ENCODE assay signal across 10 cellular contexts in the genomic region with DNA sequence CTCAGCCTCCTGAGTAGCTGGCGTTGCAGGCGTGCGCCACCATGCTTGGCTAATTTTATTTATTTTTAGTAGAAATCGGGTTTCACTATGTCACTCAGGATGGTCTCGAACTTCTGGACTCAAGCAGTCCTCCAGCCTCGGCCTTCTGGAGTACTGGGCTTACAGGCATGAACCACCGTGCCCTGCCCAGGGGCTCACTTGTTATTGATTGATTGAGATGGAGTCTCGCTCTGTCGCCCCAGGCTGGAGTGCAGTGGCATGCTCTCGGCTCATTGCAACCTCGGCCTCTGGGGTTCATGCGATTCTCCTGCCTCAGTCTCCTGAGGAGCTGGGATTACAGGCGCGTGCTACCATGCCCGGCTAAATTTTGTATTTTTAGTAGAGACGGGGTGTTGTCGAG. TPM values are rescaled to one million over a fixed set of nuclear protein-coding genes. Genes with fewer than 3 reads are reported as not detected.
DNase-seq lines count a peak whose midpoint lies in the region; ATAC-seq, FAIRE-seq and TF ChIP-seq lines count a peak whose summit lies in the region.
"Had no signal": no experiment of that assay in that cellular context is flagged by ENCODE, and none has a peak within 500 bp of the region (broad histone marks: within the 10 kb centered on the region; RNA-seq: fewer than 3 reads in every experiment).

No MANE protein-coding gene starts in this region.

- H3K9me3 Mint-ChIP-seq in activated T-cell treated with anti-CD3 and anti-CD28 coated beads, Interleukin-2, amount 50 U/mL, for 4 hours = no peaks in the 10 kb centered on the region
- no peaks in the 10 kb centered on the region for H3K9me3 Mint-ChIP-seq in activated naive CD8-positive, alpha-beta T cell (ENCODE audit: low read depth)

- no peaks in the 10 kb centered on the region for H3K9me1 ChIP-seq in keratinocyte (ENCODE audit: control insufficient read depth, extremely low read depth, insufficient read depth, low read length)

- DNase-seq in activated T-cell treated with anti-CD3 and anti-CD28 coated beads, Interleukin-2, amount 50 U/mL, for 4 hours = no peak
- DNase-seq in activated T-cell treated with anti-CD3 and anti-CD28 coated beads for 4 hours = no peak
- DNase-seq in keratinocyte (ENCODE audit: low read depth, low spot score) = no peak
- no peak for DNase-seq in stimulated activated CD4-positive, alpha-beta T cell treated with anti-CD3 and anti-CD28 coated beads, Interleukin-4, amount 100 ng/mL, for 4 hours
- DNase-seq in NCI-H345 (lab: John Stamatoyannopoulos, UW) = no peak
- DNase-seq in globus pallidus (ENCODE audit: low spot score) = no peak
- DNase-seq: COR-L47 had no signal

- peak overlapping the region; percentile 97 for H3K4me3 Mint-ChIP-seq in activated T-cell treated with anti-CD3 and anti-CD28 coated beads, Interleukin-2, amount 50 U/mL, for 4 hours
- peak overlapping the region; percentile 97 for H3K4me3 Mint-ChIP-seq in activated naive CD8-positive, alpha-beta T cell

- H3K4me1 ChIP-seq in keratinocyte (ENCODE audit: control insufficient read depth, extremely low read depth, insufficient read depth, low read length) (peaks cover 20% of the 10 kb centered on the region), thymus (ENCODE audit: control insufficient read depth, insufficient read depth, low read length) (peaks cover 29% of the 10 kb centered on the region)

- WGBS in thymus = 98% methylated on average over 17 of the region's 17 CpGs

- peaks cover 72% of the 10 kb centered on the region for H3K79me2 ChIP-seq in keratinocyte (ENCODE audit: control insufficient read depth, insufficient read depth, low read length)

- no peaks in the 10 kb centered on the region for H3K27me3 ChIP-seq in keratinocyte (ENCODE audit: control insufficient read depth, extremely low read depth, insufficient read depth, low read length)
- no peaks in the 10 kb centered on the region for H3K27me3 ChIP-seq in thymus (ENCODE audit: control insufficient read depth, insufficient read depth)
- H3K27me3 ChIP-seq: pancreas had no signal

- H3K27ac Mint-ChIP-seq in activated naive CD8-positive, alpha-beta T cell = no peak overlapping the region

- no peak for ATAC-seq in activated T-cell treated with anti-CD3 and anti-CD28 coated beads, Interleukin-2, amount 50 U/mL, for 4 hours
- ATAC-seq: pancreas had no signal

- H3K4me1 Mint-ChIP-seq in activated T-cell treated with anti-CD3 and anti-CD28 coated beads, Interleukin-2, amount 50 U/mL, for 4 hours (ENCODE audit: low read depth) = peaks cover 57% of the 10 kb centered on the region
- H3K4me1 Mint-ChIP-seq in activated naive CD8-positive, alpha-beta T cell (ENCODE audit: low read depth) = peaks cover 64% of the 10 kb centered on the region

- no peak for TF ChIP-seq CTCF in keratinocyte (optimal IDR thresholded peaks at IDR 0.05 in 1 of 3, IDR thresholded peaks at IDR 0.05 in 1 of 3, conservative IDR thresholded peaks at IDR 0.05 in 1 of 3; ENCODE audit: extremely low read depth in 1 of 3, insufficient read depth in 2 of 3, low read length in 3 of 3)

- H3K9ac ChIP-seq in keratinocyte (ENCODE audit: control insufficient read depth, extremely low read depth, insufficient read depth, low read length) = peak overlapping the region; percentile 99

- H3K27ac ChIP-seq in keratinocyte (ENCODE audit: control insufficient read depth, insufficient read depth, low read length) = no peak overlapping the region
- no peak overlapping the region for H3K27ac ChIP-seq in thymus (ENCODE audit: low read depth)

- peaks cover 0 to 8% of the 10 kb centered on the region in 2 experiments for H3K36me3 ChIP-seq in keratinocyte (ENCODE audit: control insufficient read depth in 2 of 2, extremely low read depth in 1 of 2, insufficient read depth in 2 of 2, low read length in 2 of 2)
- H3K36me3 ChIP-seq in thymus (ENCODE audit: control insufficient read depth, insufficient read depth) = no peaks in the 10 kb centered on the region
- H3K36me3 ChIP-seq: pancreas had no signal

- H3K4me2 ChIP-seq in keratinocyte (ENCODE audit: control insufficient read depth, extremely low read depth, insufficient read depth, low read depth, low read length) = peak overlapping the region; percentile 89

- H3K9me3 ChIP-seq in keratinocyte (ENCODE audit: control insufficient read depth, low read depth, low read length) (no peaks in the 10 kb centered on the region), thymus (ENCODE audit: control insufficient read depth) (no peaks in the 10 kb centered on the region)
- H3K9me3 ChIP-seq: pancreas had no signal

- H3K36me3 Mint-ChIP-seq in activated T-cell treated with anti-CD3 and anti-CD28 coated beads, Interleukin-2, amount 50 U/mL, for 4 hours (ENCODE audit: insufficient read depth) = peaks cover 17% of the 10 kb centered on the region
- peaks cover 6% of the 10 kb centered on the region for H3K36me3 Mint-ChIP-seq in activated naive CD8-positive, alpha-beta T cell

- dilution Hi-C loops in keratinocyte (cut with MboI; ENCODE audit: extremely low pct_ligation_motif_present, low sequenced_read_pairs) = no loop called here

- H3K4me3 ChIP-seq in keratinocyte (ENCODE audit: control insufficient read depth in 2 of 3, extremely low read depth in 1 of 3, insufficient read depth in 2 of 3, low read depth in 1 of 3, low read length in 3 of 3) (peak overlapping the region; percentile 76 to 96 (median 90)), thymus (ENCODE audit: low read length) (peak overlapping the region; percentile 100)

- FAIRE-seq in keratinocyte (lab: Jason Lieb, UNC) = no peak
- FAIRE-seq: pancreas had no signal

- H2AFZ ChIP-seq in keratinocyte (ENCODE audit: control insufficient read depth, low read length) = no peak overlapping the region

- peaks cover 13% of the 10 kb centered on the region for H4K20me1 ChIP-seq in keratinocyte (ENCODE audit: control insufficient read depth, extremely low read depth, insufficient read depth, low read length)

- no peaks in the 10 kb centered on the region for H3K27me3 Mint-ChIP-seq in activated T-cell treated with anti-CD3 and anti-CD28 coated beads, Interleukin-2, amount 50 U/mL, for 4 hours (ENCODE audit: low read depth)
- H3K27me3 Mint-ChIP-seq in activated naive CD8-positive, alpha-beta T cell = no peaks in the 10 kb centered on the region

RNA-seq across cellular contexts. Expression of gene HSPA4, which starts 1.6 kb away (rescaled TPM):
- 100 to 1,000 TPM; 258 to 302 (median 277) TPM for total RNA-seq in activated T-cell treated with anti-CD3 and anti-CD28 coated beads, Interleukin-2, amount 50 U/mL, for 4 hours
- 51.4 to 119 TPM (median 79.3 TPM) in 3 replicates for polyA plus RNA-seq in keratinocyte
- 311 TPM for polyA plus RNA-seq in keratinocyte (2011; ENCODE audit: low read depth)
- polyA plus RNA-seq in keratinocyte (2011; cell fraction: cytosol; rRNA removed) = 54.1 and 110 TPM in 2 replicates
- 76.2 and 113 TPM in 2 replicates for polyA plus RNA-seq in keratinocyte (2011; cell fraction: nucleus; rRNA removed)
- 149 and 161 TPM in 2 replicates for polyA plus RNA-seq in keratinocyte (2012; ENCODE audit: low replicate concordance)
- polyA minus RNA-seq in keratinocyte = 13.6 to 125 TPM (median 59.3 TPM) in 3 replicates
- 95.7 TPM for polyA minus RNA-seq in keratinocyte (2011; cell fraction: cytosol; rRNA and poly(A)+ RNA removed)
- 52.8 and 113 TPM in 2 replicates for polyA minus RNA-seq in keratinocyte (2011; cell fraction: nucleus; rRNA and poly(A)+ RNA removed)
- 65.4 TPM for polyA plus RNA-seq in thymus

RNA-seq across cellular contexts. Expression of gene ZCCHC10, which starts 27.1 kb away (rescaled TPM):
- total RNA-seq in activated T-cell treated with anti-CD3 and anti-CD28 coated beads, Interleukin-2, amount 50 U/mL, for 4 hours = 10 to 100 TPM; 29.2 to 33.9 (median 31.7) TPM
- polyA plus RNA-seq in keratinocyte (29.1 to 41.1 TPM (median 38.5 TPM) in 3 replicates), thymus (38.6 TPM)
- 27.4 TPM for polyA plus RNA-seq in keratinocyte (2011; ENCODE audit: low read depth)
- polyA plus RNA-seq in keratinocyte (2011; cell fraction: cytosol; rRNA removed) = 23.0 and 40.6 TPM in 2 replicates
- 19.8 and 20.3 TPM in 2 replicates for polyA plus RNA-seq in keratinocyte (2011; cell fraction: nucleus; rRNA removed)
- 25.0 and 30.7 TPM in 2 replicates for polyA plus RNA-seq in keratinocyte (2012; ENCODE audit: low replicate concordance)
- 8.3 to 15.5 TPM (median 15.3 TPM) in 3 replicates for polyA minus RNA-seq in keratinocyte
- polyA minus RNA-seq in keratinocyte (2011; cell fraction: cytosol; rRNA and poly(A)+ RNA removed) = 13.2 TPM
- polyA minus RNA-seq in keratinocyte (2011; cell fraction: nucleus; rRNA and poly(A)+ RNA removed) = 4.1 and 6.9 TPM in 2 replicates
